29 cellular contexts compared by ENCODE assay signal in genomic region chr4:60846678-60847077, GRCh38.
"Had no signal": no experiment of that assay in that cellular context is flagged by ENCODE, and none has a peak within 500 bp of the region (broad histone marks: within the 10 kb centered on the region; RNA-seq: fewer than 3 reads in every experiment).

No MANE protein-coding gene starts in this region.

- H3K4me3 Mint-ChIP-seq: naive thymus-derived CD4-positive, alpha-beta T cell; natural killer cell; nephron; neural progenitor cell; stimulated activated effector memory CD8-positive, alpha-beta T cell treated with anti-CD3 and anti-CD28 coated beads, Interleukin-12 subunit alpha, Interleukin-12 subunit beta, amount 100 ng/mL, for 72 hours; stimulated activated naive B cell treated with anti-CD40 and anti-IgM and Interleukin-4, amounts not matched to agents 10 μg/mL and 1 μg/mL and 100 μg/mL, for 72 hours; stimulated activated naive CD8-positive, alpha-beta T cell treated with anti-CD3 and anti-CD28 coated beads, Interleukin-15, Interleukin-2, amounts not matched to agents 100 ng/mL and 50 ng/mL, for 24 hours had no signal

- H3K4me1 ChIP-seq: neural progenitor cell, parathyroid adenoma, psoas muscle, stomach, thyroid gland, tibial nerve, upper lobe of left lung, uterus had no signal

- H3K27ac Mint-ChIP-seq: naive thymus-derived CD4-positive, alpha-beta T cell; natural killer cell; nephron; neural progenitor cell; progenitor cell of endocrine pancreas; stimulated activated effector memory CD8-positive, alpha-beta T cell treated with anti-CD3 and anti-CD28 coated beads, Interleukin-12 subunit alpha, Interleukin-12 subunit beta, amount 100 ng/mL, for 72 hours; stimulated activated naive B cell treated with anti-CD40 and anti-IgM and Interleukin-4, amounts not matched to agents 10 μg/mL and 1 μg/mL and 100 μg/mL, for 72 hours; stimulated activated naive CD8-positive, alpha-beta T cell treated with anti-CD3 and anti-CD28 coated beads, Interleukin-15, Interleukin-2, amounts not matched to agents 100 ng/mL and 50 ng/mL, for 24 hours had no signal

- ATAC-seq: naive thymus-derived CD4-positive, alpha-beta T cell; natural killer cell; psoas muscle; right cardiac atrium; sciatic nerve; stimulated activated effector memory CD8-positive, alpha-beta T cell treated with anti-CD3 and anti-CD28 coated beads, Interleukin-12 subunit alpha, Interleukin-12 subunit beta, amount 100 ng/mL, for 72 hours; stimulated activated naive B cell treated with anti-CD40 and anti-IgM and Interleukin-4, amounts not matched to agents 10 μg/mL and 1 μg/mL and 100 μg/mL, for 72 hours had no signal

- H3K27me3 Mint-ChIP-seq: naive thymus-derived CD4-positive, alpha-beta T cell; progenitor cell of endocrine pancreas; stimulated activated naive B cell treated with anti-CD40 and anti-IgM and Interleukin-4, amounts not matched to agents 10 μg/mL and 1 μg/mL and 100 μg/mL, for 72 hours; stimulated activated naive CD8-positive, alpha-beta T cell treated with anti-CD3 and anti-CD28 coated beads, Interleukin-15, Interleukin-2, amounts not matched to agents 100 ng/mL and 50 ng/mL, for 24 hours had no signal

- H3K4me1 Mint-ChIP-seq: naive thymus-derived CD4-positive, alpha-beta T cell; natural killer cell; nephron; neural progenitor cell; stimulated activated effector memory CD8-positive, alpha-beta T cell treated with anti-CD3 and anti-CD28 coated beads, Interleukin-12 subunit alpha, Interleukin-12 subunit beta, amount 100 ng/mL, for 72 hours; stimulated activated naive B cell treated with anti-CD40 and anti-IgM and Interleukin-4, amounts not matched to agents 10 μg/mL and 1 μg/mL and 100 μg/mL, for 72 hours had no signal

- H3K4me2 ChIP-seq: neural progenitor cell, smooth muscle cell had no signal

- H3K9me3 ChIP-seq: ovary, psoas muscle, stomach, thoracic aorta, thyroid gland, tibial nerve, upper lobe of left lung, uterus had no signal

- H3K27me3 ChIP-seq: neural progenitor cell, ovary, stomach, thyroid gland, tibial nerve, upper lobe of left lung, uterus had no signal

- H3K36me3 Mint-ChIP-seq: natural killer cell; stimulated activated effector memory CD8-positive, alpha-beta T cell treated with anti-CD3 and anti-CD28 coated beads, Interleukin-12 subunit alpha, Interleukin-12 subunit beta, amount 100 ng/mL, for 72 hours; stimulated activated naive B cell treated with anti-CD40 and anti-IgM and Interleukin-4, amounts not matched to agents 10 μg/mL and 1 μg/mL and 100 μg/mL, for 72 hours had no signal

- H3K4me3 ChIP-seq: neural progenitor cell, ovary, psoas muscle, skin epidermis, smooth muscle cell, stomach, thoracic aorta, thyroid gland, tibial nerve, upper lobe of left lung, uterus had no signal

- H3K9ac ChIP-seq: neural progenitor cell, parathyroid adenoma had no signal

- H2AFZ ChIP-seq: neural progenitor cell, parathyroid adenoma had no signal

- H3K27ac ChIP-seq: neural progenitor cell, ovary, parathyroid adenoma, psoas muscle, skin epidermis, stomach, thoracic aorta, thyroid gland, tibial nerve, upper lobe of left lung, uterus had no signal

- DNase-seq: naive thymus-derived CD4-positive, alpha-beta T cell; natural killer cell; occipital lobe; ovary; posterior cingulate gyrus; psoas muscle; right cardiac atrium; stimulated activated CD4-positive, alpha-beta T cell treated with anti-CD3 and anti-CD28 coated beads, Interleukin-15, amount 100 ng/mL, for 24 hours; stimulated activated CD4-positive, alpha-beta T cell treated with anti-CD3 and anti-CD28 coated beads, Interleukin-2, amount 100 ng/mL, for 24 hours; stimulated activated CD4-positive, alpha-beta T cell treated with anti-CD3 and anti-CD28 coated beads, Interleukin-2, amount 100 ng/mL, for 48 hours; stimulated activated CD4-positive, alpha-beta T cell treated with anti-CD3 and anti-CD28 coated beads, Interleukin-4, amount 100 ng/mL, for 24 hours; stimulated activated naive B cell treated with anti-CD40 and anti-IgM and Interleukin-4, amounts not matched to agents 10 μg/mL and 1 μg/mL and 100 μg/mL, for 72 hours; stimulated activated naive CD4-positive, alpha-beta T cell treated with Interleukin-2 at 50 U/mL for 16 hours; stomach; thyroid gland; trophoblast cell; upper lobe of left lung; uterus had no signal

- H3K36me3 ChIP-seq: neural progenitor cell, ovary, stomach, thoracic aorta, thyroid gland, tibial nerve, upper lobe of left lung, uterus had no signal
